21 cellular contexts compared by ENCODE assay signal in genomic region chr4:188146618-188147017, GRCh38. TPM values are rescaled to one million over a fixed set of nuclear protein-coding genes. Genes with fewer than 3 reads are reported as not detected.
"Had no signal": no experiment of that assay in that cellular context is flagged by ENCODE, and none has a peak within 500 bp of the region (broad histone marks: within the 10 kb centered on the region; RNA-seq: fewer than 3 reads in every experiment).

No MANE protein-coding gene starts in this region.

- H3K4me3 ChIP-seq: SJSA1, SK-N-MC had no signal

- H3K4me1 ChIP-seq: SJSA1 had no signal

- DNase-seq: KBM-7, MV-4-11, NCI-H1092, NCI-H1105 treated with DMSO at 0.1 percent for 48 hours, NCI-H1436, NCI-H187, NCI-H2029, NCI-H2081 treated with DMSO at 0.1 percent for 48 hours, NCI-H2227 treated with DMSO at 0.1 percent for 48 hours, NCI-H524, NCI-H526 treated with DMSO at 0.1 percent for 48 hours, NCI-H748 treated with DMSO at 0.1 percent for 48 hours, Right ventricle myocardium superior, RPMI8226, SIG-M5 had no signal

- H3K36me3 ChIP-seq: SJSA1 had no signal

- H3K27ac ChIP-seq: SJSA1, SK-N-MC had no signal

- H3K27me3 ChIP-seq: SJSA1 had no signal

RNA-seq across cellular contexts. Expression of gene TRIML1, which starts 7.4 kb away (rescaled TPM):
- total RNA-seq: HT-29, LHCN-M2, MCF 10A, NCI-H460, Right ventricle myocardium superior, SJSA1 had no signal

RNA-seq across cellular contexts. Expression of gene TRIML2, which starts 37.2 kb away (rescaled TPM):
- total RNA-seq: HT-29, LHCN-M2, Right ventricle myocardium superior, SJSA1 had no signal
